ENCODE assay signal across 8 cellular contexts in the genomic region with DNA sequence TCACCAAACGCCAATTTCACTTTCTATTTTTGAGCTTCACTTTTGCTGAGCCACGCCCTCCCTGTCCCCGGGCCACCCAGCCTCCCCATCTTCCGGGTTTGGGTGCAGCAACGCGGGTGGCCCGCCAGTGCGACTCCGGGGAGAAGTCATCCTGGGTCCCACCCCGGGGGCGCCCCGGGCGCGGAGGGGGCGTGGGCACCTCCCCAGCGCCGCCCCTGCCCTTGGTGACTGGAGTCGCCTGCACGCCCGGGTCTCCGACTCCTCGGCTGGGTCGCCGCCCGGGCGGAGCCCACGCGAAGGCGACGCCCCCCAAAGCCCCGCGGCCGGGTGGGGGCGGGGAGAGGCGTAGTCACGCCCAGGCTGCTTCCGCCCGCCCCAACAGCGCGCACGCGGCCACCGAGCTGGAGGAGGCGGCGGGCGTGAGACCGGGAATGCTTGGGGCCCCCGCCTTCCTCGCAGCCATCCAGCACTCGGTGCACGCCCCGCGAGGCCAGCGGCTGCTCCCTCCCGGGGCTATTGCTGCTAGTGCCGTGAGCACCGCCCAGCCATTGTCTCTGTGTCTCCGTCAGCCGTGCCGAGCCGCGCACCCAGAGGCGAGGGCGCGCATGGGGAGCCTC.
DNase-seq lines count a peak whose midpoint lies in the region; ATAC-seq and TF ChIP-seq lines count a peak whose summit lies in the region.
"Had no signal": no experiment of that assay in that cellular context is flagged by ENCODE, and none has a peak within 500 bp of the region (broad histone marks: within the 10 kb centered on the region; RNA-seq: fewer than 3 reads in every experiment).

No MANE protein-coding gene starts in this region.

- in situ Hi-C loops in HAP-1 (cut with MboI; ENCODE audit: low sequenced_read_pairs): no loop called here

- ATAC-seq in GM21447 (IDR thresholded peaks at IDR 0.05; ENCODE audit: unreplicated experiment): peak; percentile 62

- CTCF ChIA-PET in activated naive CD4-positive, alpha-beta T cell treated with anti-CD3 and anti-CD28 coated beads, Interleukin-2, amount 10 ng/mL, durations not matched to agents 7 days and 5 days (lab: Charles Lee): interaction anchor here (0.6 kb wide), 1 partner anchor 32 kb away, joined by 3 read pairs; no protein-coding TSS in a partner anchor

- peak overlapping the region; percentile 79 to 81 for H3K27ac ChIP-seq in tibial artery

- H3K4me1 ChIP-seq in tibial artery (peaks cover 0 to 15% (median 0%) of the 10 kb centered on the region in 4 donors), HAP-1 (no peaks in the 10 kb centered on the region)

- no peaks in the 10 kb centered on the region for H3K9me3 Mint-ChIP-seq in activated naive CD4-positive, alpha-beta T cell treated with anti-CD3 and anti-CD28 coated beads, Interleukin-2, amount 10 ng/mL, durations not matched to agents 7 days and 5 days
- H3K9me3 Mint-ChIP-seq: neural crest cell had no signal

- peak; percentile 84 for DNase-seq in MV-4-11 (lab: John Stamatoyannopoulos, UW)
- peak; percentile 94 for DNase-seq in activated naive CD4-positive, alpha-beta T cell treated with anti-CD3 and anti-CD28 coated beads, Interleukin-2, amount 10 ng/mL, durations not matched to agents 7 days and 5 days
- peak in 1 of 2 donors; percentile 62 for DNase-seq in lower leg skin (ENCODE audit: low spot score in 2 of 2)
- peak; percentile 77 to 83 for DNase-seq in tibial artery
- no peak for DNase-seq in activated gamma-delta T cell treated with Interleukin-2 at 50 U/mL for 16 hours
- no peak for DNase-seq in HAP-1 (ENCODE audit: low spot score in 2 of 2)

- peaks cover 31% of the 10 kb centered on the region for H3K4me1 Mint-ChIP-seq in activated naive CD4-positive, alpha-beta T cell treated with anti-CD3 and anti-CD28 coated beads, Interleukin-2, amount 10 ng/mL, durations not matched to agents 7 days and 5 days
- H3K4me1 Mint-ChIP-seq: neural crest cell had no signal

- no peak for TF ChIP-seq CTCF in lower leg skin (IDR thresholded peaks at IDR 0.05)
- TF ChIP-seq CTCF in tibial artery (IDR thresholded peaks at IDR 0.05): no peak

- peak overlapping the region; percentile 98 for H3K27ac Mint-ChIP-seq in activated naive CD4-positive, alpha-beta T cell treated with anti-CD3 and anti-CD28 coated beads, Interleukin-2, amount 10 ng/mL, durations not matched to agents 7 days and 5 days

- H3K36me3 ChIP-seq in tibial artery: no peaks in the 10 kb centered on the region
- no peaks in the 10 kb centered on the region for H3K36me3 ChIP-seq in HAP-1 (replicated peaks)

- H3K4me3 ChIP-seq in lower leg skin (ENCODE audit: low read depth, poor library complexity, severe bottlenecking) (peak overlapping the region; percentile 62), tibial artery (peak overlapping the region; percentile 59 to 66), HAP-1 (no peak overlapping the region)

- WGBS in lower leg skin, 2 donors: 2% methylated on average over 6 of the region's 65 CpGs; no CpG with 5 or more reads in 1 of the 2 donors

- H3K27me3 Mint-ChIP-seq in activated naive CD4-positive, alpha-beta T cell treated with anti-CD3 and anti-CD28 coated beads, Interleukin-2, amount 10 ng/mL, durations not matched to agents 7 days and 5 days: no peaks in the 10 kb centered on the region

- intact Hi-C loops in lower leg skin (cut with DNase I; ENCODE audit: low total_unique reads): no loop called here
- intact Hi-C loops in tibial artery (cut with DNase I; ENCODE audit: low total_unique reads): no loop called here

- H3K4me3 Mint-ChIP-seq in activated naive CD4-positive, alpha-beta T cell treated with anti-CD3 and anti-CD28 coated beads, Interleukin-2, amount 10 ng/mL, durations not matched to agents 7 days and 5 days: peak overlapping the region; percentile 95
- H3K4me3 Mint-ChIP-seq: neural crest cell had no signal

- H3K27me3 ChIP-seq in tibial artery (no peaks in the 10 kb centered on the region), HAP-1 (ENCODE audit: low read depth) (no peaks in the 10 kb centered on the region)

- H3K9me3 ChIP-seq in tibial artery (no peaks in the 10 kb centered on the region), HAP-1 (no peaks in the 10 kb centered on the region)

- no peak for TF ChIP-seq POLR2A in lower leg skin (IDR thresholded peaks at IDR 0.05)

- peaks cover 27% of the 10 kb centered on the region for H3K36me3 Mint-ChIP-seq in activated naive CD4-positive, alpha-beta T cell treated with anti-CD3 and anti-CD28 coated beads, Interleukin-2, amount 10 ng/mL, durations not matched to agents 7 days and 5 days

Comparison
In these comparisons a context has a peak if more than half of its experiments do, and no peak if none do; other contexts are left out.
1. DNase-seq: peak in MV-4-11 (single experiment), activated naive CD4-positive, alpha-beta T cell treated with anti-CD3 and anti-CD28 coated beads, Interleukin-2, amount 10 ng/mL, durations not matched to agents 7 days and 5 days (single experiment) and tibial artery (2 of 2); none in activated gamma-delta T cell treated with Interleukin-2 at 50 U/mL for 16 hours (single experiment) and HAP-1 (0 of 2).